Comparison of ENCODE assay signal across 1 cellular context in genomic region chr22:36027579-36027959, GRCh38.
TF ChIP-seq lines count a peak whose summit lies in the region.

No MANE protein-coding gene starts in this region.

TF ChIP-seq in IMR-90, 13 proteins besides CTCF, POLR2A, EP300 and RAD21 (continued from another document):
- TF ChIP-seq ELK1 (IDR thresholded peaks at IDR 0.05; ENCODE audit: borderline replicate concordance, low read depth, low read length) = no peak
- TF ChIP-seq MAZ (IDR thresholded peaks at IDR 0.05; ENCODE audit: borderline replicate concordance, low read depth, low read length) = no peak
- TF ChIP-seq CHD1 (IDR thresholded peaks at IDR 0.05; ENCODE audit: low read depth, low read length) = no peak
- TF ChIP-seq RCOR1 (IDR thresholded peaks at IDR 0.05; ENCODE audit: insufficient replicate concordance, low read length) = no peak
TF ChIP-seq in IMR-90: peak in this region for 0.
